ENCODE assay signal across 36 cellular contexts in genomic region chr4:148514041-148514440, GRCh38.
DNase-seq lines count a peak whose midpoint lies in the region; ATAC-seq, FAIRE-seq and TF ChIP-seq lines count a peak whose summit lies in the region.
"Had no signal": no experiment of that assay in that cellular context is flagged by ENCODE, and none has a peak within 500 bp of the region (broad histone marks: within the 10 kb centered on the region; RNA-seq: fewer than 3 reads in every experiment).

No MANE protein-coding gene starts in this region.

- FAIRE-seq in astrocyte (lab: Jason Lieb, UNC): no peak
- FAIRE-seq: A204.1, GM12892 had no signal

- no peaks in the 10 kb centered on the region for H3K4me1 Mint-ChIP-seq in astrocyte (ENCODE audit: low read depth, unreplicated experiment)
- H3K4me1 Mint-ChIP-seq: B cell, GM23338, mesothelial cell of epicardium, natural killer cell had no signal

- no peak overlapping the region for H3K4me3 Mint-ChIP-seq in astrocyte (ENCODE audit: unreplicated experiment)
- H3K4me3 Mint-ChIP-seq: activated naive CD4-positive, alpha-beta T cell treated with anti-CD3 and anti-CD28 coated beads for 36 hours; B cell; CD8-positive, alpha-beta T cell; GM23338; mesothelial cell of epicardium; natural killer cell had no signal

- H3K9me3 ChIP-seq in left ventricle myocardium inferior (replicated peaks): peaks cover 25% of the 10 kb centered on the region
- no peaks in the 10 kb centered on the region for H3K9me3 ChIP-seq in astrocyte (ENCODE audit: insufficient read depth, low read depth, low read length)
- H3K9me3 ChIP-seq in subcutaneous abdominal adipose tissue (ENCODE audit: control insufficient read depth in 5 of 5, low read length in 5 of 5): peaks cover 0 to 2% (median 0%) of the 10 kb centered on the region in 5 donors
- H3K9me3 ChIP-seq: adrenal gland, stomach, transverse colon had no signal

- H3K4me2 ChIP-seq in astrocyte (ENCODE audit: low read length): no peak overlapping the region
- H3K4me2 ChIP-seq: GM23338, hepatocyte, smooth muscle cell had no signal

- no peak overlapping the region for H3K27ac Mint-ChIP-seq in astrocyte (ENCODE audit: unreplicated experiment)
- H3K27ac Mint-ChIP-seq: activated naive CD4-positive, alpha-beta T cell treated with anti-CD3 and anti-CD28 coated beads for 36 hours; B cell; CD8-positive, alpha-beta T cell; GM23338; mesothelial cell of epicardium; natural killer cell had no signal

- H3K27me3 ChIP-seq in left ventricle myocardium inferior (ENCODE audit: low read depth): no peaks in the 10 kb centered on the region
- no peaks in the 10 kb centered on the region for H3K27me3 ChIP-seq in astrocyte (ENCODE audit: insufficient read depth, low read length)
- H3K27me3 ChIP-seq in subcutaneous abdominal adipose tissue (ENCODE audit: control insufficient read depth in 5 of 5, insufficient read depth in 4 of 5, low read length in 5 of 5): no peaks in the 10 kb centered on the region
- H3K27me3 ChIP-seq: adrenal gland, brain microvascular endothelial cell, hepatocyte, stomach, transverse colon had no signal

- H3K27ac ChIP-seq in left ventricle myocardium inferior (replicated peaks) (peak overlapping the region; percentile 66), astrocyte (ENCODE audit: low read depth, low read length) (no peak overlapping the region), subcutaneous abdominal adipose tissue (ENCODE audit: low read depth, low read length) (peak overlapping the region; percentile 2)
- H3K27ac ChIP-seq: adrenal gland, brain microvascular endothelial cell, hepatocyte, transverse colon had no signal

- TF ChIP-seq CTCF in left ventricle myocardium inferior (IDR thresholded peaks at IDR 0.05; ENCODE audit: borderline replicate concordance): no peak
- TF ChIP-seq CTCF in astrocyte (IDR thresholded peaks at IDR 0.05; ENCODE audit: insufficient read depth, low read depth, low read length): no peak

- H2AFZ ChIP-seq in astrocyte (ENCODE audit: low read depth, low read length): no peak overlapping the region
- H2AFZ ChIP-seq: GM23338, hepatocyte had no signal

- no peak for ATAC-seq in Right ventricle myocardium inferior
- ATAC-seq in GM18858 (IDR thresholded peaks at IDR 0.05; ENCODE audit: unreplicated experiment): no peak
- ATAC-seq: CD8-positive, alpha-beta T cell; GM23338; left lobe of liver; natural killer cell had no signal

- DNase-seq in left ventricle myocardium inferior: no peak
- DNase-seq in Right ventricle myocardium inferior (ENCODE audit: missing footprints): no peak
- peak; percentile 25 for DNase-seq in astrocyte (ENCODE audit: low read depth)
- DNase-seq in iris pigment epithelial cell (ENCODE audit: low read depth): peak; percentile 8
- DNase-seq in LoVo (ENCODE audit: low spot score): no peak
- DNase-seq in dedifferentiated amniotic fluid mesenchymal stem cell (ENCODE audit: extremely low spot score): no peak
- DNase-seq: activated CD4-positive, alpha-beta T cell treated with anti-CD3 and anti-CD28 coated beads, Interleukin-2, amount 50 U/mL, for 4 hours; activated naive CD4-positive, alpha-beta T cell treated with anti-CD3 and anti-CD28 coated beads for 36 hours; adrenal gland; brain microvascular endothelial cell; CD8-positive, alpha-beta T cell; DMS 273 treated with DMSO at 0.1 percent for 48 hours; effector CD4-positive, alpha-beta T cell; EL; erythroblast; foreskin fibroblast; natural killer cell; NCI-H1417; NCI-H2081 treated with DMSO at 0.1 percent for 48 hours; NCI-H446 treated with DMSO at 0.1 percent for 48 hours; retina; Right ventricle myocardium superior; stimulated activated CD4-positive, alpha-beta T cell treated with anti-CD3 and anti-CD28 coated beads, Interleukin-1b, Interleukin-23, amount 100 ng/mL, for 48 hours; stimulated activated CD8-positive, alpha-beta memory T cell treated with anti-CD3 and anti-CD28 coated beads, Interleukin-4, amount 100 ng/mL, for 48 hours; stomach; transverse colon had no signal

- H3K79me2 ChIP-seq in astrocyte (ENCODE audit: insufficient read depth, low read length): no peaks in the 10 kb centered on the region
- H3K79me2 ChIP-seq: hepatocyte had no signal

- H3K36me3 ChIP-seq in left ventricle myocardium inferior (no peaks in the 10 kb centered on the region), astrocyte (ENCODE audit: insufficient read depth, low read length) (no peaks in the 10 kb centered on the region), subcutaneous abdominal adipose tissue (ENCODE audit: control insufficient read depth in 5 of 5, insufficient read depth in 5 of 5, low read length in 5 of 5) (no peaks in the 10 kb centered on the region)
- H3K36me3 ChIP-seq: adrenal gland, brain microvascular endothelial cell, stomach, transverse colon had no signal

- peaks cover 1% of the 10 kb centered on the region for H3K27me3 Mint-ChIP-seq in astrocyte (ENCODE audit: low read depth, unreplicated experiment)
- H3K27me3 Mint-ChIP-seq: B cell had no signal

- no peak overlapping the region for H3K9ac ChIP-seq in astrocyte (ENCODE audit: low read length)
- H3K9ac ChIP-seq in subcutaneous abdominal adipose tissue (ENCODE audit: low read length in 5 of 5): no peak overlapping the region

- intact Hi-C loops in left ventricle myocardium inferior (cut with micrococcal nuclease): no loop called here
- intact Hi-C loops in Right ventricle myocardium inferior (cut with DNase I): no loop called here

- H3K4me3 ChIP-seq in left ventricle myocardium inferior (no peak overlapping the region), astrocyte (ENCODE audit: insufficient read depth, low read depth, low read length) (no peak overlapping the region), subcutaneous abdominal adipose tissue (ENCODE audit: low read depth in 1 of 5, low read length in 5 of 5) (no peak overlapping the region)
- H3K4me3 ChIP-seq: adrenal gland, GM23338, hepatocyte, smooth muscle cell, stomach, transverse colon had no signal

- H3K36me3 Mint-ChIP-seq in astrocyte (ENCODE audit: low read depth, unreplicated experiment): no peaks in the 10 kb centered on the region
- H3K36me3 Mint-ChIP-seq: CD8-positive, alpha-beta T cell; mesothelial cell of epicardium; natural killer cell had no signal

- H3K9me3 Mint-ChIP-seq in astrocyte (ENCODE audit: unreplicated experiment): peaks cover 4% of the 10 kb centered on the region

- H3K4me1 ChIP-seq in left ventricle myocardium inferior (peaks cover 18% of the 10 kb centered on the region), astrocyte (ENCODE audit: insufficient read depth, low read length) (no peaks in the 10 kb centered on the region), subcutaneous abdominal adipose tissue (ENCODE audit: control insufficient read depth in 5 of 5, insufficient read depth in 5 of 5, low read length in 5 of 5) (peaks cover 0 to 7% (median 0%) of the 10 kb centered on the region in 5 donors)
- H3K4me1 ChIP-seq: adrenal gland, stomach, transverse colon had no signal

- no peaks in the 10 kb centered on the region for H4K20me1 ChIP-seq in astrocyte (ENCODE audit: insufficient read depth, low read length)

Comparison
In these comparisons a context has a peak if more than half of its experiments do, and no peak if none do; other contexts are left out.
1. DNase-seq: peak in astrocyte (single experiment) and iris pigment epithelial cell (single experiment); none in left ventricle myocardium inferior (single experiment), Right ventricle myocardium inferior (single experiment), LoVo (single experiment) and dedifferentiated amniotic fluid mesenchymal stem cell (single experiment).